Comparison of ENCODE assay signal across 1 cellular context in genomic region chr22:19522190-19522880, GRCh38.
TF ChIP-seq lines count a peak whose summit lies in the region.

No MANE protein-coding gene starts in this region.

TF ChIP-seq in IMR-90, 13 proteins besides CTCF, POLR2A, EP300 and RAD21:
- TF ChIP-seq MAZ (IDR thresholded peaks at IDR 0.05; ENCODE audit: borderline replicate concordance, low read depth, low read length) (no peak), USF2 (IDR thresholded peaks at IDR 0.05; ENCODE audit: low read depth, low read length) (no peak), ELK1 (IDR thresholded peaks at IDR 0.05; ENCODE audit: borderline replicate concordance, low read depth, low read length) (no peak), NFE2L2 (IDR thresholded peaks at IDR 0.05; ENCODE audit: low read depth, low read length) (no peak), RCOR1 (IDR thresholded peaks at IDR 0.05; ENCODE audit: insufficient replicate concordance, low read length) (no peak), CHD1 (IDR thresholded peaks at IDR 0.05; ENCODE audit: low read depth, low read length) (no peak), SMC3 (IDR thresholded peaks at IDR 0.05; ENCODE audit: low read depth, low read length) (no peak), BHLHE40 (IDR thresholded peaks at IDR 0.05; ENCODE audit: low read depth, low read length) (no peak), FOS (IDR thresholded peaks at IDR 0.05; ENCODE audit: low read depth, low read length) (no peak), CEBPB (IDR thresholded peaks at IDR 0.05; ENCODE audit: low read depth, low read length) (no peak)
